In the genomic region with DNA sequence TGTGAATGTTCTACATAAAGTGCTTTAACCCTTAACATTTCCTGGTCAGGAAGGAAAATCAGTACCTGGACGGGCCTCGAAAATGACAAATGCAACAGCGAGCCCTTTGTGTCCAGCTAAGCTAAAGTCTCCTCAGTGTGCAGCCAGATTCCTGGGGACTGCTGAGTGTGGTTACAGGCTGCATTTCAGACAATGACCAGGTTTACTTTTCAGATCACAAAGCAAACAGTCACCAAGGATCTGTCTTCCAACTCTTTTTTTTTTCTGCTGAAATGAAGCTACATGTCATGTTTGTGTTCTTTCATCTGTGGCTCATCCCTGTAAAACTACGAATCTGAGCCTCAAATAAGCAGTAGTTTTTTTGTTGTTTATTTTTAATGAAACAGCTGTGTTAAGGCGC, we compare ENCODE assay signal across 26 cellular contexts. TPM values are rescaled to one million over a fixed set of nuclear protein-coding genes. Genes with fewer than 3 reads are reported as not detected.
"Had no signal": no experiment of that assay in that cellular context is flagged by ENCODE, and none has a peak within 500 bp of the region (broad histone marks: within the 10 kb centered on the region; RNA-seq: fewer than 3 reads in every experiment).

No MANE protein-coding gene starts in this region.

- H3K36me3 ChIP-seq: breast epithelium, ovary had no signal

- H3K9me3 ChIP-seq: adrenal gland, breast epithelium, esophagus muscularis mucosa, gastroesophageal sphincter, mucosa of descending colon, ovary, sigmoid colon, thoracic aorta, upper lobe of right lung had no signal

- H3K27me3 ChIP-seq: adrenal gland, breast epithelium, esophagus muscularis mucosa, gastroesophageal sphincter, ovary, sigmoid colon, upper lobe of right lung had no signal

- H3K27ac Mint-ChIP-seq: activated naive CD4-positive, alpha-beta T cell treated with anti-CD3 and anti-CD28 coated beads, Interleukin-2, amount 50 U/mL, for 24 hours; immature natural killer cell; memory B cell; naive thymus-derived CD4-positive, alpha-beta T cell; stimulated activated effector memory CD8-positive, alpha-beta T cell treated with anti-CD3 and anti-CD28 coated beads, Interleukin-12 subunit alpha, Interleukin-12 subunit beta, amount 100 ng/mL, for 72 hours had no signal

- ATAC-seq: activated CD4-positive, CD25-positive, alpha-beta regulatory T cell treated with anti-CD3 and anti-CD28 coated beads, Interleukin-2, amount 50 U/mL, for 24 hours; gastroesophageal sphincter; mucosa of descending colon; naive thymus-derived CD4-positive, alpha-beta T cell; stimulated activated effector memory CD8-positive, alpha-beta T cell treated with anti-CD3 and anti-CD28 coated beads, Interleukin-12 subunit alpha, Interleukin-12 subunit beta, amount 100 ng/mL, for 72 hours; upper lobe of right lung had no signal

- H3K4me3 ChIP-seq: adrenal gland, breast epithelium, esophagus muscularis mucosa, gastroesophageal sphincter, mucosa of descending colon, ovary, sigmoid colon, thoracic aorta, upper lobe of right lung had no signal

- H3K9me3 Mint-ChIP-seq: activated naive CD4-positive, alpha-beta T cell treated with anti-CD3 and anti-CD28 coated beads, Interleukin-2, amount 50 U/mL, for 24 hours; immature natural killer cell; memory B cell; naive thymus-derived CD4-positive, alpha-beta T cell; stimulated activated effector memory CD8-positive, alpha-beta T cell treated with anti-CD3 and anti-CD28 coated beads, Interleukin-12 subunit alpha, Interleukin-12 subunit beta, amount 100 ng/mL, for 72 hours had no signal

- DNase-seq: activated CD4-positive, alpha-beta T cell treated with anti-CD3 and anti-CD28 coated beads, Interleukin-2, amount 50 U/mL, for 1 hour; activated CD8-positive, alpha-beta memory T cell treated with anti-CD3 and anti-CD28 coated beads, Interleukin-2, amount 50 U/mL, for 48 hours; activated effector memory CD4-positive, alpha-beta T cell treated with anti-CD3 and anti-CD28 coated beads, Interleukin-2, amount 50 U/mL, for 16 hours; activated T-cell treated with anti-CD3 and anti-CD28 coated beads, Interleukin-2, amount 50 U/mL, for 48 hours; adrenal gland; cortex of kidney; effector CD4-positive, alpha-beta T cell; immature natural killer cell; mucosa of descending colon; naive thymus-derived CD4-positive, alpha-beta T cell; ovary; stimulated activated CD4-positive, alpha-beta T cell treated with anti-CD3 and anti-CD28 coated beads, Interleukin-4, amount 100 ng/mL, for 24 hours; T-helper 1 cell; T1000; upper lobe of right lung had no signal

- H3K4me1 ChIP-seq: adrenal gland, breast epithelium, esophagus muscularis mucosa, gastroesophageal sphincter, sigmoid colon had no signal

- FAIRE-seq: astrocyte, endothelial cell of umbilical vein had no signal

- H3K27ac ChIP-seq: adrenal gland, esophagus muscularis mucosa, gastroesophageal sphincter, ovary, sigmoid colon, thoracic aorta, upper lobe of right lung had no signal

RNA-seq across cellular contexts. Expression of gene SLC46A2, which starts 20.8 kb away (rescaled TPM):
- total RNA-seq: astrocyte, endothelial cell of umbilical vein had no signal
- polyA plus RNA-seq: endothelial cell of umbilical vein had no signal
